9 cellular contexts compared by ENCODE assay signal in the genomic region with DNA sequence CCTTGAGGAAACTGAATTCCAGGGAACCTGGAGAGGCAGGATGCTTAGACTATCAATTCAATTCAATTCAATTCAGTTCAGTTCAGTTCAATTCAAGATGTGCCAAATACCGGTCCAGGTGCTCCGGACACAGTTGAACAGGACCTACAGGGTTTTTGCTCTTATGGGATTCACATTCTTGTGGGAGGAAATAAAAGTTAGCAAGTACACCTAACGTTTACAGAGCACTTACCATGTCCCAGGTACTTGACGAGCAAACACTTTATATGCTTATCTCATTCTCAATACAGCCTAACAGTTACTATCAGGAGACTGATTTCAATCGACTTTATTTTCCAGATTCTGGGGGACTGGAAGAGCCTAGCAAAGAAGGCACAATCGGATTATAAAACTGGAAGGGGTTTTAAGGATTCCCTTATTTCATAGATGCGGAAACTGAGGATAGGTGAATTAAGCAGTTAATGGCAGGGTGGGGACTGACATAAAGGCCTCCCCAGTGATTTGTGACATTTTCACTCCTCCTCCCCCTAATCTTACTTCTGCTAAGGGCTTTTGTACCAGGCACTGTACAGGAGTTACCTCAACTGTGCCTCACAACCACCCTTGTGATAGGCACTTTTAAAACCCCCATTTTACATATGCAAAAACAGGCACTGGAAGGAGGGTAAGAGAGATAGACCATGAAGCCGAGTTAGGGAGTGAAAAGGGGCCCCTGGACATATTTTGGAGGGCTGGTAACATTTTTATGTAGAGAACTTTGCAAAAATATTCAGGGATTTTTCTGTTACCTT. TPM values are rescaled to one million over a fixed set of nuclear protein-coding genes. Genes with fewer than 3 reads are reported as not detected.
A peak's percentile ranks its signal among the peaks of the same experiment; 100 is the strongest.
DNase-seq lines count a peak whose midpoint lies in the region; ATAC-seq, FAIRE-seq and TF ChIP-seq lines count a peak whose summit lies in the region.
"Had no signal": no experiment of that assay in that cellular context is flagged by ENCODE, and none has a peak within 500 bp of the region (broad histone marks: within the 10 kb centered on the region; RNA-seq: fewer than 3 reads in every experiment).

No MANE protein-coding gene starts in this region.

- CTCF ChIA-PET in WTC11 (lab: Charles Lee) = interaction anchor here (1.3 to 3.1 kb wide), 4 partner anchors 20 to 437 kb away, joined by 3 to 28 read pairs (median 9); a partner anchor contains a TSS

- peaks cover 49% of the 10 kb centered on the region for H3K79me2 ChIP-seq in keratinocyte (ENCODE audit: control insufficient read depth, insufficient read depth, low read length)

- H3K9me3 Mint-ChIP-seq in activated T-cell treated with anti-CD3 and anti-CD28 coated beads, Interleukin-2, amount 50 U/mL, for 24 hours = no peaks in the 10 kb centered on the region
- H3K9me3 Mint-ChIP-seq in WTC11 = no peaks in the 10 kb centered on the region

- H4K20me1 ChIP-seq in keratinocyte (ENCODE audit: control insufficient read depth, extremely low read depth, insufficient read depth, low read length) = no peaks in the 10 kb centered on the region

- no peak for FAIRE-seq in keratinocyte (lab: Jason Lieb, UNC)
- FAIRE-seq: bronchial epithelial cell had no signal

- WGBS in testis, 2 donors = 38 to 43% methylated on average over 8 of the region's 8 CpGs

- no peaks in the 10 kb centered on the region for H3K27me3 Mint-ChIP-seq in activated T-cell treated with anti-CD3 and anti-CD28 coated beads, Interleukin-2, amount 50 U/mL, for 24 hours
- H3K27me3 Mint-ChIP-seq in WTC11 (ENCODE audit: low read depth) = no peaks in the 10 kb centered on the region

- H3K27ac ChIP-seq in keratinocyte (ENCODE audit: control insufficient read depth, insufficient read depth, low read length) (no peak overlapping the region), testis (peak overlapping the region in 1 of 2 donors; percentile 86)

- H3K9ac ChIP-seq in keratinocyte (ENCODE audit: control insufficient read depth, extremely low read depth, insufficient read depth, low read length) = no peak overlapping the region

- peak overlapping the region; percentile 2 for H2AFZ ChIP-seq in keratinocyte (ENCODE audit: control insufficient read depth, low read length)

- no peak for DNase-seq in activated T-cell treated with anti-CD3 and anti-CD28 coated beads, Interleukin-2, amount 50 U/mL, for 24 hours
- no peak for DNase-seq in activated T-cell treated with anti-CD3 and anti-CD28 coated beads, Interleukin-2, amount 50 U/mL, for 48 hours
- DNase-seq in WTC11 (ENCODE audit: low spot score) (no peak), keratinocyte (ENCODE audit: low read depth, low spot score) (no peak), testis (no peak)

- dilution Hi-C loops in keratinocyte (cut with MboI; ENCODE audit: extremely low pct_ligation_motif_present, low sequenced_read_pairs) = loop anchor here (25.0 kb wide), 1 partner anchor 110 kb away; a partner anchor contains a TSS

- peaks cover 34% of the 10 kb centered on the region for H3K36me3 Mint-ChIP-seq in activated T-cell treated with anti-CD3 and anti-CD28 coated beads, Interleukin-2, amount 50 U/mL, for 24 hours (ENCODE audit: low read depth)
- 0 out of 2 replicates have a peak, but pooled peaks cover 2% of the 10 kb centered on the region for H3K36me3 Mint-ChIP-seq in WTC11

- peaks cover 55% of the 10 kb centered on the region for H3K4me1 Mint-ChIP-seq in activated T-cell treated with anti-CD3 and anti-CD28 coated beads, Interleukin-2, amount 50 U/mL, for 24 hours (ENCODE audit: low read depth)
- H3K4me1 Mint-ChIP-seq in WTC11 = peaks cover 49% of the 10 kb centered on the region

- no peaks in the 10 kb centered on the region for H3K9me3 ChIP-seq in keratinocyte (ENCODE audit: control insufficient read depth, low read depth, low read length)
- H3K9me3 ChIP-seq in testis = no peaks in the 10 kb centered on the region

- POLR2A ChIA-PET in WTC11 (lab: Charles Lee) = no interaction called here

- peaks cover 0 to under 1% of the 10 kb centered on the region in 2 experiments for H3K36me3 ChIP-seq in keratinocyte (ENCODE audit: control insufficient read depth in 2 of 2, extremely low read depth in 1 of 2, insufficient read depth in 2 of 2, low read length in 2 of 2)
- no peaks in the 10 kb centered on the region for H3K36me3 ChIP-seq in testis (ENCODE audit: low read depth, missing control alignments)

- H3K4me1 ChIP-seq in keratinocyte (ENCODE audit: control insufficient read depth, extremely low read depth, insufficient read depth, low read length) (peaks cover 31% of the 10 kb centered on the region), testis (peaks cover 17% of the 10 kb centered on the region)

- peak overlapping the region; percentile 92 for H3K27ac Mint-ChIP-seq in activated T-cell treated with anti-CD3 and anti-CD28 coated beads, Interleukin-2, amount 50 U/mL, for 24 hours
- H3K27ac Mint-ChIP-seq in WTC11 = peak overlapping the region; percentile 94

- H3K4me2 ChIP-seq in keratinocyte (ENCODE audit: control insufficient read depth, extremely low read depth, insufficient read depth, low read depth, low read length) = peak overlapping the region; percentile 96

- intact Hi-C loops in testis (cut with DNase I; ENCODE audit: low total_unique reads) = no loop called here

- no peak for TF ChIP-seq POLR2A in testis (IDR thresholded peaks at IDR 0.05)

- H3K27me3 ChIP-seq in keratinocyte (ENCODE audit: control insufficient read depth, extremely low read depth, insufficient read depth, low read length) (no peaks in the 10 kb centered on the region), testis (no peaks in the 10 kb centered on the region)

- no peak for TF ChIP-seq CTCF in WTC11 (IDR thresholded peaks at IDR 0.05)
- TF ChIP-seq CTCF in keratinocyte (optimal IDR thresholded peaks at IDR 0.05 in 1 of 3, IDR thresholded peaks at IDR 0.05 in 1 of 3, conservative IDR thresholded peaks at IDR 0.05 in 1 of 3; ENCODE audit: extremely low read depth in 1 of 3, insufficient read depth in 2 of 3, low read length in 3 of 3) = no peak
- no peak for TF ChIP-seq CTCF in testis (IDR thresholded peaks at IDR 0.05)

- no peaks in the 10 kb centered on the region for H3K9me1 ChIP-seq in keratinocyte (ENCODE audit: control insufficient read depth, extremely low read depth, insufficient read depth, low read length)

- peak overlapping the region; percentile 92 for H3K4me3 Mint-ChIP-seq in activated T-cell treated with anti-CD3 and anti-CD28 coated beads, Interleukin-2, amount 50 U/mL, for 24 hours
- H3K4me3 Mint-ChIP-seq in WTC11 = peak overlapping the region; percentile 93

- H3K4me3 ChIP-seq in keratinocyte (ENCODE audit: control insufficient read depth in 2 of 3, extremely low read depth in 1 of 3, insufficient read depth in 2 of 3, low read depth in 1 of 3, low read length in 3 of 3) (peak overlapping the region in 1 of 3 experiments; percentile 81), testis (peak overlapping the region; percentile 85 to 90)

- no peak for ATAC-seq in WTC11
- ATAC-seq in HG02678 (IDR thresholded peaks at IDR 0.05; ENCODE audit: unreplicated experiment) = no peak
- no peak for ATAC-seq in GM21423 (IDR thresholded peaks at IDR 0.05; ENCODE audit: unreplicated experiment)
- ATAC-seq in GM19463 (IDR thresholded peaks at IDR 0.05; ENCODE audit: unreplicated experiment) = no peak

TF ChIP-seq in WTC11, 78 proteins besides CTCF, POLR2A, EP300 and RAD21 (continues in another document):
- TF ChIP-seq GABPB1 (CRISPR knock-in tag; IDR thresholded peaks at IDR 0.05) (no peak), TEAD1 (CRISPR knock-in tag; IDR thresholded peaks at IDR 0.05) (no peak)

RNA-seq across cellular contexts. Expression of a gene that starts 0.7 kb away (rescaled TPM):
- total RNA-seq in WTC11 (2021) (58.3 to 65.7 TPM (median 60.6 TPM) in 3 replicates), testis (10 to 100 TPM; 42.4 to 44.1 TPM)
- polyA plus RNA-seq in keratinocyte (33.9 to 70.5 TPM (median 52.9 TPM) in 3 replicates), testis (ENCODE audit: insufficient read depth, low read depth, low replicate concordance) (54.6 TPM)
- polyA plus RNA-seq in keratinocyte (2011; ENCODE audit: low read depth) = 46.7 TPM
- polyA plus RNA-seq in keratinocyte (2011; cell fraction: cytosol; rRNA removed) = 59.4 and 93.2 TPM in 2 replicates
- 34.0 and 40.6 TPM in 2 replicates for polyA plus RNA-seq in keratinocyte (2011; cell fraction: nucleus; rRNA removed)
- polyA plus RNA-seq in keratinocyte (2012; ENCODE audit: low replicate concordance) = 54.6 and 76.8 TPM in 2 replicates
- 10.6 to 40.8 TPM (median 20.3 TPM) in 3 replicates for polyA minus RNA-seq in keratinocyte
- 28.8 TPM for polyA minus RNA-seq in keratinocyte (2011; cell fraction: cytosol; rRNA and poly(A)+ RNA removed)
- 11.8 and 22.5 TPM in 2 replicates for polyA minus RNA-seq in keratinocyte (2011; cell fraction: nucleus; rRNA and poly(A)+ RNA removed)

RNA-seq across cellular contexts. Expression of a gene that starts 1.2 kb away (rescaled TPM):
- 17.9 to 23.9 TPM (median 19.5 TPM) in 3 replicates for total RNA-seq in WTC11 (2021)
- polyA plus RNA-seq in keratinocyte = 2.9 to 5.5 TPM (median 4.1 TPM) in 3 replicates
- polyA plus RNA-seq in keratinocyte (2011; ENCODE audit: low read depth) = 5.0 TPM
- 1.8 and 3.2 TPM in 2 replicates for polyA plus RNA-seq in keratinocyte (2011; cell fraction: cytosol; rRNA removed)
- polyA plus RNA-seq in keratinocyte (2011; cell fraction: nucleus; rRNA removed) = 3.0 and 4.4 TPM in 2 replicates
- polyA plus RNA-seq in keratinocyte (2012; ENCODE audit: low replicate concordance) = 1.8 and 4.1 TPM in 2 replicates
- 0.98 to 4.3 TPM (median 1.5 TPM) in 3 replicates for polyA minus RNA-seq in keratinocyte
- 1.7 TPM for polyA minus RNA-seq in keratinocyte (2011; cell fraction: cytosol; rRNA and poly(A)+ RNA removed)
- 2.2 and 5.2 TPM in 2 replicates for polyA minus RNA-seq in keratinocyte (2011; cell fraction: nucleus; rRNA and poly(A)+ RNA removed)
- total RNA-seq in testis = 10 to 100 TPM; 31.0 to 54.2 TPM
- polyA plus RNA-seq in testis (ENCODE audit: insufficient read depth, low read depth, low replicate concordance) = 55.7 TPM

RNA-seq across cellular contexts. Expression of a gene that starts 32.9 kb away (rescaled TPM):
- total RNA-seq in WTC11 (2021) (59.7 to 71.7 TPM (median 65.5 TPM) in 3 replicates), testis (10 to 100 TPM; 76.1 to 88.9 TPM)
- polyA plus RNA-seq in keratinocyte (16.0 to 26.2 TPM (median 22.1 TPM) in 3 replicates), testis (ENCODE audit: insufficient read depth, low read depth, low replicate concordance) (80.5 TPM)
- 10.9 TPM for polyA plus RNA-seq in keratinocyte (2011; ENCODE audit: low read depth)
- 28.9 and 32.7 TPM in 2 replicates for polyA plus RNA-seq in keratinocyte (2011; cell fraction: cytosol; rRNA removed)
- polyA plus RNA-seq in keratinocyte (2011; cell fraction: nucleus; rRNA removed) = 37.1 and 44.0 TPM in 2 replicates
- 10.0 and 20.4 TPM in 2 replicates for polyA plus RNA-seq in keratinocyte (2012; ENCODE audit: low replicate concordance)
- 26.6 to 63.7 TPM (median 51.4 TPM) in 3 replicates for polyA minus RNA-seq in keratinocyte
- 48.2 TPM for polyA minus RNA-seq in keratinocyte (2011; cell fraction: cytosol; rRNA and poly(A)+ RNA removed)
- 25.6 and 55.2 TPM in 2 replicates for polyA minus RNA-seq in keratinocyte (2011; cell fraction: nucleus; rRNA and poly(A)+ RNA removed)
